Comparison of ENCODE assay signal across 8 cellular contexts in genomic region chr15:84631706-84632272, GRCh38. TPM values are rescaled to one million over a fixed set of nuclear protein-coding genes. Genes with fewer than 3 reads are reported as not detected.
DNase-seq lines count a peak whose midpoint lies in the region; ATAC-seq and TF ChIP-seq lines count a peak whose summit lies in the region.

No MANE protein-coding gene starts in this region.

- CTCF ChIA-PET in CD4-positive, alpha-beta T cell (lab: Charles Lee), result interaction anchor here (0.6 to 2.2 kb wide), 6 partner anchors 21 to 61 kb away, joined by 3 to 6 read pairs (median 4); partner anchors contain the start of gene WDR73

- intact Hi-C loops in CD4-positive, alpha-beta T cell (cut with DNase I, micrococcal nuclease), result loop anchor here (1.0 to 10.0 kb wide), 4 partner anchors 21 to 353 kb away; partner anchors contain the start of genes PDE8A (in 1 of the 2) and WDR73 (in 1 of the 2)

- DNase-seq in CD4-positive, alpha-beta T cell, result no peak
- DNase-seq in NB4 (ENCODE audit: low read depth), result no peak
- DNase-seq in choroid plexus epithelial cell (ENCODE audit: low read depth), result peak; percentile 42
- no peak for DNase-seq in natural killer cell treated with Interleukin-12 subunit alpha and Interleukin-12 subunit beta and Interleukin-15 and Interleukin-18, amount 100 ng/mL, for 72 hours (ENCODE audit: low spot score)
- DNase-seq in mucosa of gallbladder (ENCODE audit: low spot score), result no peak
- no peak for DNase-seq in CD1c-positive myeloid dendritic cell (ENCODE audit: extremely low spot score)
- no peak for DNase-seq in iPS-NIHi7 (ENCODE audit: extremely low spot score)

- TF ChIP-seq CTCF in CD4-positive, alpha-beta T cell (IDR thresholded peaks at IDR 0.05), result no peak
- TF ChIP-seq CTCF in NB4 (IDR thresholded peaks at IDR 0.05; ENCODE audit: low read depth, low read length), result no peak
- no peak for TF ChIP-seq CTCF in choroid plexus epithelial cell (conservative IDR thresholded peaks at IDR 0.05; ENCODE audit: low read depth, low read length)

- no peaks in the 10 kb centered on the region for H3K27me3 Mint-ChIP-seq in CD4-positive, alpha-beta T cell
- no peaks in the 10 kb centered on the region for H3K27me3 Mint-ChIP-seq in natural killer cell treated with Interleukin-12 subunit alpha and Interleukin-12 subunit beta and Interleukin-15 and Interleukin-18, amount 100 ng/mL, for 72 hours

- H3K27me3 ChIP-seq in CD4-positive, alpha-beta T cell (ENCODE audit: control insufficient read depth, insufficient read depth, low read length), result no peaks in the 10 kb centered on the region

- peak overlapping the region; percentile 93 for H3K4me3 Mint-ChIP-seq in CD4-positive, alpha-beta T cell
- H3K4me3 Mint-ChIP-seq in natural killer cell treated with Interleukin-12 subunit alpha and Interleukin-12 subunit beta and Interleukin-15 and Interleukin-18, amount 100 ng/mL, for 72 hours, result peak overlapping the region; percentile 92

- H3K9me3 ChIP-seq in CD4-positive, alpha-beta T cell (ENCODE audit: control insufficient read depth, low read length), result no peaks in the 10 kb centered on the region

- H3K9me3 Mint-ChIP-seq in CD4-positive, alpha-beta T cell, result no peaks in the 10 kb centered on the region
- no peaks in the 10 kb centered on the region for H3K9me3 Mint-ChIP-seq in natural killer cell treated with Interleukin-12 subunit alpha and Interleukin-12 subunit beta and Interleukin-15 and Interleukin-18, amount 100 ng/mL, for 72 hours

- peak overlapping the region; percentile 92 for H3K27ac Mint-ChIP-seq in CD4-positive, alpha-beta T cell
- H3K27ac Mint-ChIP-seq in natural killer cell treated with Interleukin-12 subunit alpha and Interleukin-12 subunit beta and Interleukin-15 and Interleukin-18, amount 100 ng/mL, for 72 hours, result peak overlapping the region; percentile 96 to 99

- H3K27ac ChIP-seq in CD4-positive, alpha-beta T cell (ENCODE audit: low read depth, low read length), result peak overlapping the region; percentile 72

- H3K4me3 ChIP-seq in NB4 (ENCODE audit: low read depth, low read length) (peak overlapping the region; percentile 80), choroid plexus epithelial cell (ENCODE audit: low read depth, low read length) (peak overlapping the region; percentile 81)

- ATAC-seq in CD4-positive, alpha-beta T cell (ENCODE audit: poor library complexity), result peak; percentile 4
- ATAC-seq in natural killer cell treated with Interleukin-12 subunit alpha and Interleukin-12 subunit beta and Interleukin-15 and Interleukin-18, amount 100 ng/mL, for 72 hours, result no peak
- ATAC-seq in GM21390 (IDR thresholded peaks at IDR 0.05; ENCODE audit: unreplicated experiment), result no peak

- POLR2A ChIA-PET in CD4-positive, alpha-beta T cell (lab: Charles Lee), result interaction anchor here (0.7 to 7.2 kb wide), 15 partner anchors 9 to 349 kb away, joined by 3 to 122 read pairs (median 6); partner anchors contain the start of genes NMB, SEC11A, WDR73 and ZSCAN2

- H3K4me1 Mint-ChIP-seq in CD4-positive, alpha-beta T cell (ENCODE audit: low read depth), result peaks cover 43% of the 10 kb centered on the region
- peaks cover 33 to 39% of the 10 kb centered on the region in 2 donors for H3K4me1 Mint-ChIP-seq in natural killer cell treated with Interleukin-12 subunit alpha and Interleukin-12 subunit beta and Interleukin-15 and Interleukin-18, amount 100 ng/mL, for 72 hours (ENCODE audit: low read depth in 2 of 2)

- H3K36me3 Mint-ChIP-seq in CD4-positive, alpha-beta T cell (ENCODE audit: low read depth), result peaks cover 33% of the 10 kb centered on the region
- no peaks in the 10 kb centered on the region for H3K36me3 Mint-ChIP-seq in natural killer cell treated with Interleukin-12 subunit alpha and Interleukin-12 subunit beta and Interleukin-15 and Interleukin-18, amount 100 ng/mL, for 72 hours

- TF ChIP-seq POLR2A in NB4 (IDR thresholded peaks at IDR 0.05; ENCODE audit: extremely low read depth, insufficient read length), result no peak

RNA-seq across cellular contexts. Expression of gene WDR73, which starts 22.3 kb away (rescaled TPM):
- 10 to 100 TPM; 17.8 to 23.7 TPM for total RNA-seq in CD4-positive, alpha-beta T cell
- 10 to 100 TPM; 19.7 to 41.2 TPM for total RNA-seq in natural killer cell treated with Interleukin-12 subunit alpha and Interleukin-12 subunit beta and Interleukin-15 and Interleukin-18, amount 100 ng/mL, for 72 hours
- total RNA-seq in mucosa of gallbladder, result 38.7 TPM

RNA-seq across cellular contexts. Expression of gene NMB, which starts 26.2 kb away (rescaled TPM):
- total RNA-seq in CD4-positive, alpha-beta T cell, result 1 to 10 TPM; 2.2 to 3.7 TPM
- 1 to 10 TPM; 3.8 to 7.1 TPM for total RNA-seq in natural killer cell treated with Interleukin-12 subunit alpha and Interleukin-12 subunit beta and Interleukin-15 and Interleukin-18, amount 100 ng/mL, for 72 hours
- 8.1 TPM for total RNA-seq in mucosa of gallbladder

RNA-seq across cellular contexts. Expression of gene ZSCAN2, which starts 31.0 kb away (rescaled TPM):
- 1 to 10 TPM; 3.8 to 5.0 TPM for total RNA-seq in CD4-positive, alpha-beta T cell
- total RNA-seq in natural killer cell treated with Interleukin-12 subunit alpha and Interleukin-12 subunit beta and Interleukin-15 and Interleukin-18, amount 100 ng/mL, for 72 hours, result 1 to 10 TPM; 5.5 to 9.2 TPM
- total RNA-seq in mucosa of gallbladder, result 15.3 TPM
